ENCODE assay signal across 8 cellular contexts in the genomic region with DNA sequence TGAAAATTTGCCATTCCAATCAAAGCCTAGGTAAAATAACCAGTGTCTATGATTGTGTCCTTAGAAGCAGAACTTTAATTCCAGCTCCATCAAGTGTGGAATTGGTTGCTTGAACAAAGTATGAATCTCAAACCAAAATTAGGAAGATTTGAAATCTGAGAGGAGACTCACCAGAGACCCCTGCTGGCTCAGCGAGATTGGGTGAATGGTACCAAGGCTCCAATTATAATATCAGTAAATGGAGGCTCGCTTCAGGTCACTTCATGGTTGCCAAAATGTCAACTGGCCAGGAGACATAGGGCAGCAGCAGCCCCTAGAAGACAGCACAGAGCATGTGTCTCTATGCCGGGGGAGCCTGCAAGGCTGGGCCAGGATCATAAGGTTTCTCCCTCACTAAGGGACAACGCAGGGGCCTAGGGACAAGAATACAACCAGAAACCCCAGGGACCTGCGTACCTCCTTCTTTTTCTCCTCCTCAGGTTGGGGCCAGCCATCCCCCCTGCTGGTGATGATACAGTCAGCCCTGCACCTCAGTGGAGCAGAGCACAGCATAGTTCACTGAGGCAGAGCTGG. TPM values are rescaled to one million over a fixed set of nuclear protein-coding genes. Genes with fewer than 3 reads are reported as not detected.
DNase-seq lines count a peak whose midpoint lies in the region; ATAC-seq and TF ChIP-seq lines count a peak whose summit lies in the region.

No MANE protein-coding gene starts in this region.

- no peak overlapping the region for H2AFZ ChIP-seq in fibroblast of lung (ENCODE audit: low read length)

- peaks cover 14% of the 10 kb centered on the region for H3K36me3 Mint-ChIP-seq in activated naive CD8-positive, alpha-beta T cell
- peaks cover 38% of the 10 kb centered on the region for H3K36me3 Mint-ChIP-seq in activated naive CD8-positive, alpha-beta T cell treated with anti-CD3 and anti-CD28 coated beads for 36 hours
- peaks cover 97% of the 10 kb centered on the region for H3K36me3 Mint-ChIP-seq in stimulated activated effector memory CD8-positive, alpha-beta T cell treated with anti-CD3 and anti-CD28 coated beads, Interleukin-12 subunit alpha, Interleukin-12 subunit beta, amount 100 ng/mL, for 72 hours

- peaks cover 12% of the 10 kb centered on the region for H3K79me2 ChIP-seq in fibroblast of lung (ENCODE audit: control insufficient read depth, insufficient read depth, low read length)

- no peaks in the 10 kb centered on the region for H4K20me1 ChIP-seq in fibroblast of lung (ENCODE audit: control insufficient read depth, extremely low read depth, insufficient read depth, low read length)

- TF ChIP-seq CTCF in WERI-Rb-1 (IDR thresholded peaks at IDR 0.05; ENCODE audit: low read depth, low read length) (peak; percentile 22; the same call in 1 of the 2 replicates), fibroblast of lung (conservative IDR thresholded peaks at IDR 0.05 in 1 of 2, IDR thresholded peaks at IDR 0.05 in 1 of 2; ENCODE audit: low read depth in 1 of 2, low read length in 2 of 2) (peak; percentile 29 to 58)

- H3K27ac ChIP-seq in WERI-Rb-1 (no peak overlapping the region), fibroblast of lung (ENCODE audit: insufficient read depth, low read length) (no peak overlapping the region)

- H3K9ac ChIP-seq in fibroblast of lung (ENCODE audit: insufficient read depth, low read length): no peak overlapping the region

- no peak for ATAC-seq in stimulated activated effector memory CD8-positive, alpha-beta T cell treated with anti-CD3 and anti-CD28 coated beads, Interleukin-12 subunit alpha, Interleukin-12 subunit beta, amount 100 ng/mL, for 72 hours
- ATAC-seq in HG02840 (IDR thresholded peaks at IDR 0.05; ENCODE audit: low FRiP score, unreplicated experiment): no peak

- no peaks in the 10 kb centered on the region for H3K4me1 ChIP-seq in fibroblast of lung (ENCODE audit: control insufficient read depth, extremely low read depth, insufficient read depth, low read length)

- peaks cover 23% of the 10 kb centered on the region for H3K4me1 Mint-ChIP-seq in activated naive CD8-positive, alpha-beta T cell (ENCODE audit: low read depth)
- H3K4me1 Mint-ChIP-seq in activated naive CD8-positive, alpha-beta T cell treated with anti-CD3 and anti-CD28 coated beads for 36 hours: peaks cover 27% of the 10 kb centered on the region
- H3K4me1 Mint-ChIP-seq in stimulated activated effector memory CD8-positive, alpha-beta T cell treated with anti-CD3 and anti-CD28 coated beads, Interleukin-12 subunit alpha, Interleukin-12 subunit beta, amount 100 ng/mL, for 72 hours: peaks cover 9% of the 10 kb centered on the region

- no peaks in the 10 kb centered on the region for H3K9me3 Mint-ChIP-seq in activated naive CD8-positive, alpha-beta T cell (ENCODE audit: low read depth)
- H3K9me3 Mint-ChIP-seq in activated naive CD8-positive, alpha-beta T cell treated with anti-CD3 and anti-CD28 coated beads for 36 hours: no peaks in the 10 kb centered on the region
- H3K9me3 Mint-ChIP-seq in stimulated activated effector memory CD8-positive, alpha-beta T cell treated with anti-CD3 and anti-CD28 coated beads, Interleukin-12 subunit alpha, Interleukin-12 subunit beta, amount 100 ng/mL, for 72 hours: no peaks in the 10 kb centered on the region

- H3K9me3 ChIP-seq in WERI-Rb-1 (ENCODE audit: severe bottlenecking) (no peaks in the 10 kb centered on the region), fibroblast of lung (ENCODE audit: control insufficient read depth, insufficient read depth, low read depth, low read length) (no peaks in the 10 kb centered on the region)

- no peaks in the 10 kb centered on the region for H3K27me3 Mint-ChIP-seq in activated naive CD8-positive, alpha-beta T cell
- no peaks in the 10 kb centered on the region for H3K27me3 Mint-ChIP-seq in activated naive CD8-positive, alpha-beta T cell treated with anti-CD3 and anti-CD28 coated beads for 36 hours

- DNase-seq in activated naive CD8-positive, alpha-beta T cell treated with anti-CD3 and anti-CD28 coated beads for 36 hours: no peak
- DNase-seq in WERI-Rb-1: no peak
- peak in 1 of 2 donors; percentile 6 for DNase-seq in fibroblast of lung (ENCODE audit: low read depth in 2 of 2)
- DNase-seq in stimulated activated effector memory CD8-positive, alpha-beta T cell treated with anti-CD3 and anti-CD28 coated beads, Interleukin-12 subunit alpha, Interleukin-12 subunit beta, amount 100 ng/mL, for 72 hours (ENCODE audit: low spot score in 2 of 2): no peak
- no peak for DNase-seq in 8988T
- no peak for DNase-seq in NCI-H128 (lab: John Stamatoyannopoulos, UW; ENCODE audit: unreplicated experiment)

- peak overlapping the region; percentile 72 for H3K27ac Mint-ChIP-seq in activated naive CD8-positive, alpha-beta T cell
- no peak overlapping the region for H3K27ac Mint-ChIP-seq in activated naive CD8-positive, alpha-beta T cell treated with anti-CD3 and anti-CD28 coated beads for 36 hours
- H3K27ac Mint-ChIP-seq in stimulated activated effector memory CD8-positive, alpha-beta T cell treated with anti-CD3 and anti-CD28 coated beads, Interleukin-12 subunit alpha, Interleukin-12 subunit beta, amount 100 ng/mL, for 72 hours: peak overlapping the region; percentile 12

- peaks cover 66% of the 10 kb centered on the region for H3K36me3 ChIP-seq in WERI-Rb-1
- H3K36me3 ChIP-seq in fibroblast of lung (ENCODE audit: control insufficient read depth, insufficient read depth, low read length): no peaks in the 10 kb centered on the region

- no peak overlapping the region for H3K4me2 ChIP-seq in fibroblast of lung (ENCODE audit: extremely low read depth, insufficient read depth, low read length)

- no peaks in the 10 kb centered on the region for H3K27me3 ChIP-seq in WERI-Rb-1 (ENCODE audit: insufficient read depth, low read depth, severe bottlenecking)
- no peaks in the 10 kb centered on the region for H3K27me3 ChIP-seq in fibroblast of lung (ENCODE audit: control insufficient read depth, insufficient read depth, low read length)

- H3K4me3 ChIP-seq in WERI-Rb-1 (ENCODE audit: low read depth, low read length) (no peak overlapping the region), fibroblast of lung (replicated peaks in 1 of 4; ENCODE audit: control extremely low read depth in 1 of 4, insufficient read depth in 1 of 4, low read depth in 3 of 4, low read length in 4 of 4) (no peak overlapping the region)

- H3K4me3 Mint-ChIP-seq in activated naive CD8-positive, alpha-beta T cell: no peak overlapping the region
- no peak overlapping the region for H3K4me3 Mint-ChIP-seq in activated naive CD8-positive, alpha-beta T cell treated with anti-CD3 and anti-CD28 coated beads for 36 hours
- H3K4me3 Mint-ChIP-seq in stimulated activated effector memory CD8-positive, alpha-beta T cell treated with anti-CD3 and anti-CD28 coated beads, Interleukin-12 subunit alpha, Interleukin-12 subunit beta, amount 100 ng/mL, for 72 hours: no peak overlapping the region

RNA-seq across cellular contexts. Expression of a gene that starts 14.0 kb away (rescaled TPM):
- total RNA-seq in activated naive CD8-positive, alpha-beta T cell treated with anti-CD3 and anti-CD28 coated beads for 36 hours: 10 to 100 TPM; 38.3 to 38.7 TPM
- total RNA-seq in fibroblast of lung: 6.7 and 9.1 TPM in 2 replicates
- polyA plus RNA-seq in fibroblast of lung: 6.9 and 13.2 TPM in 2 replicates
- 4.4 and 7.9 TPM in 2 replicates for polyA plus RNA-seq in fibroblast of lung (2012)
- polyA minus RNA-seq in fibroblast of lung (ENCODE audit: low replicate concordance): 1.1 and 5.9 TPM in 2 replicates
